ENCODE assay signal across 14 cellular contexts in genomic region chr2:230868947-230869690, GRCh38. TPM values are rescaled to one million over a fixed set of nuclear protein-coding genes. Genes with fewer than 3 reads are reported as not detected.
DNase-seq lines count a peak whose midpoint lies in the region; ATAC-seq, FAIRE-seq and TF ChIP-seq lines count a peak whose summit lies in the region.
"Had no signal": no experiment of that assay in that cellular context is flagged by ENCODE, and none has a peak within 500 bp of the region (broad histone marks: within the 10 kb centered on the region; RNA-seq: fewer than 3 reads in every experiment).

No MANE protein-coding gene starts in this region.

- TF ChIP-seq CTCF in OCI-LY3 (IDR thresholded peaks at IDR 0.05; ENCODE audit: low read depth, low read length) (no peak), hepatocyte (IDR thresholded peaks at IDR 0.05; ENCODE audit: poor library complexity) (no peak), prostate gland (IDR thresholded peaks at IDR 0.05) (no peak), lower leg skin (IDR thresholded peaks at IDR 0.05) (no peak)

- intact Hi-C loops in prostate gland (cut with DNase I) (no loop called here), lower leg skin (cut with DNase I; ENCODE audit: low total_unique reads) (no loop called here)

- H3K27me3 ChIP-seq in OCI-LY3 (ENCODE audit: low read depth, low read length) (no peaks in the 10 kb centered on the region), hepatocyte (no peaks in the 10 kb centered on the region), prostate gland (replicated peaks; ENCODE audit: insufficient read depth) (no peaks in the 10 kb centered on the region)

- H3K4me3 Mint-ChIP-seq in activated naive CD4-positive, alpha-beta T cell treated with anti-CD3 and anti-CD28 coated beads, Interleukin-2, amount 10 ng/mL, durations not matched to agents 7 days and 5 days = no peak overlapping the region

- H3K9me3 Mint-ChIP-seq in activated naive CD4-positive, alpha-beta T cell treated with anti-CD3 and anti-CD28 coated beads, Interleukin-2, amount 10 ng/mL, durations not matched to agents 7 days and 5 days = no peaks in the 10 kb centered on the region

- CTCF ChIA-PET in activated naive CD4-positive, alpha-beta T cell treated with anti-CD3 and anti-CD28 coated beads, Interleukin-2, amount 10 ng/mL, durations not matched to agents 7 days and 5 days (lab: Charles Lee) = no interaction called here

- H3K4me1 ChIP-seq in OCI-LY3 (ENCODE audit: low read length) (peaks cover 80% of the 10 kb centered on the region), hepatocyte (ENCODE audit: insufficient read depth) (peaks cover 66% of the 10 kb centered on the region), prostate gland (replicated peaks) (peaks cover 12% of the 10 kb centered on the region)

- H3K27ac ChIP-seq in OCI-LY3 (ENCODE audit: low read length) (peak overlapping the region; percentile 99), hepatocyte (peak overlapping the region; percentile 97), prostate gland (peak overlapping the region; percentile 12 to 15)

- 38% methylated on average over 12 of the region's 12 CpGs for WGBS in hepatocyte (ENCODE audit: low lambda C conversion rate, missing lambda C conversion rate)
- WGBS in prostate gland = 56% methylated on average over 12 of the region's 12 CpGs
- WGBS in lower leg skin, 2 donors = 84 to 94% methylated on average over 12 of the region's 12 CpGs

- H3K36me3 ChIP-seq in OCI-LY3 (replicated peaks; ENCODE audit: low read depth, low read length) = peaks cover 43% of the 10 kb centered on the region
- no peaks in the 10 kb centered on the region for H3K36me3 ChIP-seq in hepatocyte (replicated peaks; ENCODE audit: insufficient read depth, low read depth)
- H3K36me3 ChIP-seq in prostate gland = no peaks in the 10 kb centered on the region

- peak overlapping the region; percentile 96 for H3K4me2 ChIP-seq in OCI-LY3 (ENCODE audit: low read length)
- peak overlapping the region; percentile 91 for H3K4me2 ChIP-seq in hepatocyte

- FAIRE-seq in GM12891 (lab: Jason Lieb, UNC) = peak; percentile 71
- FAIRE-seq: RCC 7860, TTC549 had no signal

- no peaks in the 10 kb centered on the region for H3K9me2 ChIP-seq in hepatocyte (replicated peaks; ENCODE audit: insufficient read depth)

- no peak overlapping the region for H2AFZ ChIP-seq in OCI-LY3 (ENCODE audit: low read depth, low read length)
- H2AFZ ChIP-seq in hepatocyte = no peak overlapping the region

- ATAC-seq in HG02610 (IDR thresholded peaks at IDR 0.05; ENCODE audit: unreplicated experiment) = no peak

- H3K4me3 ChIP-seq in OCI-LY3 (ENCODE audit: low read length) = peak overlapping the region; percentile 100
- H3K4me3 ChIP-seq in hepatocyte = no peak overlapping the region
- H3K4me3 ChIP-seq in prostate gland = no peak overlapping the region
- H3K4me3 ChIP-seq in lower leg skin (ENCODE audit: low read depth, poor library complexity, severe bottlenecking) = no peak overlapping the region

- H3K4me1 Mint-ChIP-seq in activated naive CD4-positive, alpha-beta T cell treated with anti-CD3 and anti-CD28 coated beads, Interleukin-2, amount 10 ng/mL, durations not matched to agents 7 days and 5 days = peaks cover 49% of the 10 kb centered on the region

- peak overlapping the region; percentile 100 for H3K9ac ChIP-seq in OCI-LY3 (ENCODE audit: low read length)

- no peaks in the 10 kb centered on the region for H3K9me3 ChIP-seq in OCI-LY3 (ENCODE audit: insufficient read depth, low read length)
- no peaks in the 10 kb centered on the region for H3K9me3 ChIP-seq in hepatocyte (ENCODE audit: low read depth)
- H3K9me3 ChIP-seq in prostate gland = no peaks in the 10 kb centered on the region

- H3K27me3 Mint-ChIP-seq in activated naive CD4-positive, alpha-beta T cell treated with anti-CD3 and anti-CD28 coated beads, Interleukin-2, amount 10 ng/mL, durations not matched to agents 7 days and 5 days = peaks cover 59% of the 10 kb centered on the region

- no peak for TF ChIP-seq POLR2A in GM12891 (IDR thresholded peaks at IDR 0.05; ENCODE audit: low read depth, low read length)
- TF ChIP-seq POLR2A in prostate gland (IDR thresholded peaks at IDR 0.05) = no peak
- no peak for TF ChIP-seq POLR2A in lower leg skin (IDR thresholded peaks at IDR 0.05)

- no peaks in the 10 kb centered on the region for H3K36me3 Mint-ChIP-seq in activated naive CD4-positive, alpha-beta T cell treated with anti-CD3 and anti-CD28 coated beads, Interleukin-2, amount 10 ng/mL, durations not matched to agents 7 days and 5 days

- H4K20me1 ChIP-seq in OCI-LY3 (ENCODE audit: insufficient read depth, low read length) (peaks cover 12% of the 10 kb centered on the region; the same call in 1 of the 2 replicates), hepatocyte (ENCODE audit: insufficient read depth, poor library complexity, severe bottlenecking) (peaks cover 33% of the 10 kb centered on the region)

- no peak for DNase-seq in GM12891 (ENCODE audit: insufficient read length, low spot score)
- no peak for DNase-seq in hepatocyte (ENCODE audit: low spot score)
- DNase-seq in prostate gland (ENCODE audit: low spot score) = no peak
- no peak for DNase-seq in OCI-M1 (lab: John Stamatoyannopoulos, UW)
- DNase-seq in activated naive CD4-positive, alpha-beta T cell treated with anti-CD3 and anti-CD28 coated beads, Interleukin-2, amount 10 ng/mL, durations not matched to agents 7 days and 5 days = no peak
- DNase-seq in lower leg skin (ENCODE audit: low spot score in 2 of 2) = no peak
- DNase-seq: foreskin melanocyte, mammary epithelial cell, NCI-H2029 had no signal

- H3K27ac Mint-ChIP-seq in activated naive CD4-positive, alpha-beta T cell treated with anti-CD3 and anti-CD28 coated beads, Interleukin-2, amount 10 ng/mL, durations not matched to agents 7 days and 5 days = no peak overlapping the region

- H3K79me2 ChIP-seq in OCI-LY3 (ENCODE audit: low read length) (peaks cover 91% of the 10 kb centered on the region), hepatocyte (peaks cover 87% of the 10 kb centered on the region)

TF ChIP-seq in GM12891, 5 proteins besides CTCF, POLR2A, EP300 and RAD21:
- no peak for TF ChIP-seq POLR2AphosphoS5 (IDR thresholded peaks at IDR 0.05; ENCODE audit: low read depth, low read length)
TF ChIP-seq in GM12891: peak in this region for 0.

RNA-seq across cellular contexts. Expression of gene ITM2C, which starts 4.4 kb away (rescaled TPM):
- 117 TPM for polyA plus RNA-seq in GM12891 (2012; ENCODE audit: low read depth, missing spikeins)
- total RNA-seq in hepatocyte = 419 and 485 TPM in 2 replicates
- 537 and 566 TPM in 2 replicates for polyA plus RNA-seq in hepatocyte
- total RNA-seq in prostate gland = 100 to 1,000 TPM; 104 to 137 TPM
- total RNA-seq in lower leg skin = 10 to 100 TPM; 12.3 to 19.1 (median 14.0) TPM

RNA-seq across cellular contexts. Expression of gene GPR55, which starts 55.9 kb away (rescaled TPM):
- polyA plus RNA-seq in GM12891 (2012; ENCODE audit: low read depth, missing spikeins) = 20.8 TPM
- total RNA-seq in hepatocyte (0.83 and 1.6 TPM in 2 replicates), prostate gland (1 to 10 TPM in 1 of 2 donors, under 1 TPM in 1; 0.77 to 3.0 TPM), lower leg skin (under 1 TPM in 1 of 4 donors, not detected in 3; 0.30 TPM)
- polyA plus RNA-seq in hepatocyte = 0.32 TPM in 1 of 2 replicates, not detected in the other
- total RNA-seq: cardiac septum, mammary epithelial cell had no signal
- polyA plus RNA-seq: mammary epithelial cell had no signal

Comparison
In these comparisons a context has a peak if more than half of its experiments do, and no peak if none do; other contexts are left out.
1. H3K27ac ChIP-seq: peak in every context shown above with its lines; median percentile 99 in OCI-LY3; 97 in hepatocyte; 14 in prostate gland.
2. RNA of gene ITM2C, which starts 4.4 kb away (total RNA-seq): 419 to 485 TPM in hepatocyte and 104 to 137 TPM in prostate gland; 12.3 to 19.1 TPM in lower leg skin; every median in the first group is over 4 times any median in the second.